Comparison of ENCODE assay signal across 35 cellular contexts in the genomic region with DNA sequence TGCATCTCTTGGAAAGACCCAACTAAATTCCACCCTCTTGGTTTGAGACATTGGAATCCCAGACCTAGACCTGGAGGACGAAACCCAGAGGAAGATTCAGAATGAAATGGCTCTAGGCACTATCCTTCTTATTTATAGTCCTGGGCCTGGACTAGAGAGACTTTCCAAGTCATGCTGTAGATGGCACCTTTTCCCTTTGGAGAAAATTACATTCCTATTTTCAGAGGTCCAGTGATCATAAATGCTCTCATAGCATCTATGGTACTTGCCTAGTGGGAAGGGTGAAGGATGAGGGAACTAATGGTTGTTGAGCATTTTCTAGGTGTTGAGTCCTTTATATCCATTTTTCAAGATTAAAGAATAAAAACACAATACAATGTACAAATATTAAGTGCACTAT. TPM values are rescaled to one million over a fixed set of nuclear protein-coding genes. Genes with fewer than 3 reads are reported as not detected.
"Had no signal": no experiment of that assay in that cellular context is flagged by ENCODE, and none has a peak within 500 bp of the region (broad histone marks: within the 10 kb centered on the region; RNA-seq: fewer than 3 reads in every experiment).

No MANE protein-coding gene starts in this region.

- H3K27ac ChIP-seq: brain microvascular endothelial cell, heart left ventricle, left ventricle myocardium inferior, right atrium auricular region, stomach, tibial artery, upper lobe of right lung, WERI-Rb-1 had no signal

- H3K36me3 ChIP-seq: brain microvascular endothelial cell, heart left ventricle, left ventricle myocardium inferior, right atrium auricular region, stomach, tibial artery, upper lobe of right lung, WERI-Rb-1 had no signal

- FAIRE-seq: astrocyte, TTC549 had no signal

- ATAC-seq: activated CD4-positive, CD25-positive, alpha-beta regulatory T cell treated with anti-CD3 and anti-CD28 coated beads, Interleukin-2, amount 50 U/mL, for 24 hours; effector memory CD8-positive, alpha-beta T cell; esophagus mucosa; heart left ventricle; mucosa of descending colon; stimulated activated naive B cell treated with anti-CD40 and anti-IgM and Interleukin-4, amounts not matched to agents 10 μg/mL and 1 μg/mL and 100 μg/mL, for 72 hours; upper lobe of right lung had no signal

- H3K4me1 Mint-ChIP-seq: activated CD4-positive, alpha-beta memory T cell treated with anti-CD3 and anti-CD28 coated beads, Interleukin-2, amount 10 ng/mL, durations not matched to agents 7 days and 5 days; activated CD4-positive, alpha-beta T cell treated with anti-CD3 and anti-CD28 coated beads, Interleukin-2, amount 10 ng/mL, durations not matched to agents 7 days and 5 days; stimulated activated naive B cell treated with anti-CD40 and anti-IgM and Interleukin-4, amounts not matched to agents 10 μg/mL and 1 μg/mL and 100 μg/mL, for 72 hours had no signal

- DNase-seq: activated CD4-positive, alpha-beta memory T cell treated with anti-CD3 and anti-CD28 coated beads, Interleukin-2, amount 10 ng/mL, durations not matched to agents 7 days and 5 days; activated CD4-positive, alpha-beta T cell treated with anti-CD3 and anti-CD28 coated beads, Interleukin-2, amount 10 ng/mL, durations not matched to agents 7 days and 5 days; activated CD8-positive, alpha-beta memory T cell treated with anti-CD3 and anti-CD28 coated beads, Interleukin-2, amount 50 U/mL, for 48 hours; activated gamma-delta T cell; activated naive CD4-positive, alpha-beta T cell treated with anti-CD3 and anti-CD28 coated beads, Interleukin-2, amount 50 U/mL, for 16 hours; activated T-cell treated with anti-CD3 and anti-CD28 coated beads, Interleukin-2, amount 50 U/mL, for 24 hours; amniotic stem cell; brain microvascular endothelial cell; cortex of kidney; effector memory CD8-positive, alpha-beta T cell; foreskin fibroblast; heart left ventricle; left ventricle myocardium inferior; mucosa of descending colon; stimulated activated CD4-positive, alpha-beta T cell treated with anti-CD3 and anti-CD28 coated beads, Interleukin-15, amount 100 ng/mL, for 24 hours; stimulated activated CD4-positive, alpha-beta T cell treated with anti-CD3 and anti-CD28 coated beads, Interleukin-2, amount 100 ng/mL, for 24 hours; stimulated activated naive B cell treated with anti-CD40 and anti-IgM and Interleukin-4, amounts not matched to agents 10 μg/mL and 1 μg/mL and 100 μg/mL, for 72 hours; stomach; T-helper 9 cell; tibial artery; upper lobe of right lung; WERI-Rb-1 had no signal

- H3K4me3 Mint-ChIP-seq: activated CD4-positive, alpha-beta memory T cell treated with anti-CD3 and anti-CD28 coated beads, Interleukin-2, amount 10 ng/mL, durations not matched to agents 7 days and 5 days; activated CD4-positive, alpha-beta T cell treated with anti-CD3 and anti-CD28 coated beads, Interleukin-2, amount 10 ng/mL, durations not matched to agents 7 days and 5 days; activated T-cell treated with anti-CD3 and anti-CD28 coated beads, Interleukin-2, amount 50 U/mL, for 24 hours; effector memory CD8-positive, alpha-beta T cell; natural killer cell treated with Interleukin-12 subunit alpha and Interleukin-12 subunit beta and Interleukin-15 and Interleukin-18, amount 100 ng/mL, for 72 hours; stimulated activated naive B cell treated with anti-CD40 and anti-IgM and Interleukin-4, amounts not matched to agents 10 μg/mL and 1 μg/mL and 100 μg/mL, for 72 hours; T-helper 1 cell treated with Interleukin-12 subunit alpha and Interleukin-12 subunit beta and Interleukin-4 antibody, amounts not matched to agents 30 μg/mL and 1 μg/mL, for 36 hours had no signal

- H3K4me1 ChIP-seq: heart left ventricle, left ventricle myocardium inferior, right atrium auricular region, stomach, tibial artery, upper lobe of right lung had no signal

- H3K36me3 Mint-ChIP-seq: natural killer cell treated with Interleukin-12 subunit alpha and Interleukin-12 subunit beta and Interleukin-15 and Interleukin-18, amount 100 ng/mL, for 72 hours; stimulated activated naive B cell treated with anti-CD40 and anti-IgM and Interleukin-4, amounts not matched to agents 10 μg/mL and 1 μg/mL and 100 μg/mL, for 72 hours had no signal

- H3K27ac Mint-ChIP-seq: activated CD4-positive, alpha-beta memory T cell treated with anti-CD3 and anti-CD28 coated beads, Interleukin-2, amount 10 ng/mL, durations not matched to agents 7 days and 5 days; activated CD4-positive, alpha-beta T cell treated with anti-CD3 and anti-CD28 coated beads, Interleukin-2, amount 10 ng/mL, durations not matched to agents 7 days and 5 days; activated T-cell treated with anti-CD3 and anti-CD28 coated beads, Interleukin-2, amount 50 U/mL, for 24 hours; effector memory CD8-positive, alpha-beta T cell; natural killer cell treated with Interleukin-12 subunit alpha and Interleukin-12 subunit beta and Interleukin-15 and Interleukin-18, amount 100 ng/mL, for 72 hours; progenitor cell of endocrine pancreas; stimulated activated naive B cell treated with anti-CD40 and anti-IgM and Interleukin-4, amounts not matched to agents 10 μg/mL and 1 μg/mL and 100 μg/mL, for 72 hours; T-helper 1 cell treated with Interleukin-12 subunit alpha and Interleukin-12 subunit beta and Interleukin-4 antibody, amounts not matched to agents 30 μg/mL and 1 μg/mL, for 36 hours had no signal

- H3K9me3 Mint-ChIP-seq: activated CD4-positive, alpha-beta memory T cell treated with anti-CD3 and anti-CD28 coated beads, Interleukin-2, amount 10 ng/mL, durations not matched to agents 7 days and 5 days; activated CD4-positive, alpha-beta T cell treated with anti-CD3 and anti-CD28 coated beads, Interleukin-2, amount 10 ng/mL, durations not matched to agents 7 days and 5 days; activated T-cell treated with anti-CD3 and anti-CD28 coated beads, Interleukin-2, amount 50 U/mL, for 24 hours; effector memory CD8-positive, alpha-beta T cell; natural killer cell treated with Interleukin-12 subunit alpha and Interleukin-12 subunit beta and Interleukin-15 and Interleukin-18, amount 100 ng/mL, for 72 hours; stimulated activated naive B cell treated with anti-CD40 and anti-IgM and Interleukin-4, amounts not matched to agents 10 μg/mL and 1 μg/mL and 100 μg/mL, for 72 hours; T-helper 1 cell treated with Interleukin-12 subunit alpha and Interleukin-12 subunit beta and Interleukin-4 antibody, amounts not matched to agents 30 μg/mL and 1 μg/mL, for 36 hours had no signal

- H3K4me3 ChIP-seq: heart left ventricle, left ventricle myocardium inferior, mucosa of descending colon, right atrium auricular region, stomach, tibial artery, upper lobe of right lung had no signal

- H3K27me3 ChIP-seq: brain microvascular endothelial cell, right atrium auricular region had no signal

- H3K9me3 ChIP-seq: heart left ventricle, left ventricle myocardium inferior, mucosa of descending colon, right atrium auricular region, stomach, tibial artery, upper lobe of right lung had no signal

RNA-seq across cellular contexts. Expression of a gene that starts 37.1 kb away (rescaled TPM):
- total RNA-seq: activated CD4-positive, alpha-beta memory T cell treated with anti-CD3 and anti-CD28 coated beads, Interleukin-2, amount 10 ng/mL, durations not matched to agents 7 days and 5 days; activated CD4-positive, alpha-beta T cell treated with anti-CD3 and anti-CD28 coated beads, Interleukin-2, amount 10 ng/mL, durations not matched to agents 7 days and 5 days; astrocyte; cardiac septum; cerebellum; esophagus mucosa; heart left ventricle; left ventricle myocardium inferior; lung microvascular endothelial cell; mesenteric fat pad; mucosa of descending colon; natural killer cell treated with Interleukin-12 subunit alpha and Interleukin-12 subunit beta and Interleukin-15 and Interleukin-18, amount 100 ng/mL, for 72 hours; osteoblast; progenitor cell of endocrine pancreas; right atrium auricular region; stomach; upper lobe of right lung had no signal
- polyA plus RNA-seq: heart left ventricle had no signal
